8 cellular contexts compared by ENCODE assay signal in the genomic region with DNA sequence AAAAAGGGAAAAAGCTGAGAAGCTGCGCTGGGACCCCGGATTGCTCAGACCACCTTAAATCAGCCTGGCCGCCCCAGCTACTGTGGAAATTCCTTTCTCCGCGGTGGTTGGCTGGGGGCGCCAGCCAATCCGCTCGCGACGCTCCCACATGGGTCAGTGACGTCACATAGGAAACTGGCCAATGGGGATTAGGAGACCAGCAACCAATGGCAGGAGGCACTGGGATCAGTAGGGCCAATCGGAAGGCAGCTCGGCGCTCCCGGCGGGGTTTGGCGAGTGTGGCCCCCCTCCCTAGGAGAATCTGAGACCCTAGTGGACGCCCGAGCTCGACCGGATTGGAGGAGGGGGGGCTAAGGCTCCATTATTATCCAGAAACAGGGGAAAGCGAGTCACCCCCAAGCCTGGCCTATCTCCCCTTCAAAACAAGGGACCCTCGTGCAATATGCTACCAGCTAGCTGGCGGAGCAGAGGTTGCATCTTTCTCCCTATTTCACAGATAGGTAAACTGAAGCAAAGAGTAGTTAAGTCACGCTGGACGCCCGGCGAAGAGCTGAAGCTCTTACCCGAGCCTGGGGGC. TPM values are rescaled to one million over a fixed set of nuclear protein-coding genes. Genes with fewer than 3 reads are reported as not detected.
A peak's percentile ranks its signal among the peaks of the same experiment; 100 is the strongest.
DNase-seq lines count a peak whose midpoint lies in the region; ATAC-seq, FAIRE-seq and TF ChIP-seq lines count a peak whose summit lies in the region.

No MANE protein-coding gene starts in this region.

- dilution Hi-C loops in endothelial cell of umbilical vein (cut with MboI; ENCODE audit: extremely low pct_ligation_motif_present, low sequenced_read_pairs), result no loop called here

- intact Hi-C loops in Calu3 (cut with micrococcal nuclease; ENCODE audit: unreplicated experiment), result no loop called here
- intact Hi-C loops in endothelial cell of umbilical vein (cut with micrococcal nuclease), result loop anchor here (1.0 to 5.0 kb wide), 7 partner anchors 26 to 798 kb away; partner anchors contain the start of genes GNA11, PLEKHJ1, SF3A2 and TLE6

- H3F3A ChIP-seq in OCI-LY1 (ENCODE audit: insufficient read depth, low read length), result no peaks in the 10 kb centered on the region

- H3K9me3 ChIP-seq in OCI-LY1 (ENCODE audit: low read length) (no peaks in the 10 kb centered on the region), endothelial cell of umbilical vein (replicated peaks; ENCODE audit: control insufficient read depth, insufficient read depth, low read length) (no peaks in the 10 kb centered on the region)

- H3K27ac Mint-ChIP-seq in Calu3 (ENCODE audit: unreplicated experiment) (peak overlapping the region; percentile 98), mesothelial cell of epicardium (peak overlapping the region; percentile 97)

- peak; percentile 100 for FAIRE-seq in endothelial cell of umbilical vein (lab: Jason Lieb, UNC)

- H3K4me2 ChIP-seq in OCI-LY1 (ENCODE audit: low read length) (peak overlapping the region; percentile 92), endothelial cell of umbilical vein (ENCODE audit: insufficient read depth, low read length) (peak overlapping the region; percentile 83)

- peak; percentile 44 for TF ChIP-seq POLR2A in endothelial cell of umbilical vein (IDR thresholded peaks at IDR 0.05; ENCODE audit: low read depth, low read length)

- peak overlapping the region; percentile 65 for H3K4me3 ChIP-seq in OCI-LY1 (ENCODE audit: low read depth, low read length, poor library complexity, severe bottlenecking)
- H3K4me3 ChIP-seq in endothelial cell of umbilical vein (replicated peaks in 1 of 3; ENCODE audit: insufficient read depth in 1 of 3, low read depth in 1 of 3, low read length in 3 of 3), result peak overlapping the region; percentile 39 to 73 (median 73)

- TF ChIP-seq CTCF in Calu3 (IDR thresholded peaks at IDR 0.05; ENCODE audit: unreplicated experiment), result no peak
- no peak for TF ChIP-seq CTCF in OCI-LY1 (IDR thresholded peaks at IDR 0.05; ENCODE audit: low read length)
- no peak for TF ChIP-seq CTCF in endothelial cell of umbilical vein (IDR thresholded peaks at IDR 0.05; ENCODE audit: extremely low read depth in 1 of 2, insufficient read depth in 1 of 2, low read depth in 1 of 2, low read length in 2 of 2)
- no peak for TF ChIP-seq CTCF in mesothelial cell of epicardium (IDR thresholded peaks at IDR 0.05; ENCODE audit: unreplicated experiment)

- H3K4me1 Mint-ChIP-seq in Calu3 (ENCODE audit: low read depth, unreplicated experiment), result peaks cover 30% of the 10 kb centered on the region
- peaks cover 30% of the 10 kb centered on the region for H3K4me1 Mint-ChIP-seq in mesothelial cell of epicardium

- DNase-seq in Calu3 (peak; percentile 93), HuH-7 (ENCODE audit: low spot score) (peak; percentile 99), activated T-cell treated with anti-CD3 and anti-CD28 coated beads for 1 hour (ENCODE audit: low read depth) (peak; percentile 86), endothelial cell of umbilical vein (ENCODE audit: low read depth, low spot score) (peak; percentile 100), mesothelial cell of epicardium (ENCODE audit: low spot score in 2 of 2, unreplicated experiment in 2 of 2) (peak; percentile 97)
- peak; percentile 82 to 92 for DNase-seq in stimulated activated CD8-positive, alpha-beta memory T cell treated with anti-CD3 and anti-CD28 coated beads, Interleukin-15, amount 100 ng/mL, for 4 hours (ENCODE audit: low read depth in 2 of 2)

- H3K9me2 ChIP-seq in OCI-LY1 (ENCODE audit: low read depth, low read length), result no peaks in the 10 kb centered on the region

- H3K27ac ChIP-seq in OCI-LY1 (ENCODE audit: low read depth, low read length, poor library complexity, severe bottlenecking) (no peak overlapping the region), endothelial cell of umbilical vein (ENCODE audit: insufficient read depth, low read depth, low read length) (peak overlapping the region; percentile 77)

- peak overlapping the region; percentile 56; the same call in 1 of the 2 replicates for H2AFZ ChIP-seq in OCI-LY1 (ENCODE audit: low read length)
- H2AFZ ChIP-seq in endothelial cell of umbilical vein (ENCODE audit: low read depth, low read length), result peak overlapping the region; percentile 81

- no peaks in the 10 kb centered on the region for H3K9me1 ChIP-seq in endothelial cell of umbilical vein (replicated peaks; ENCODE audit: control insufficient read depth, extremely low read depth, insufficient read depth, low read length)

- POLR2A ChIA-PET in endothelial cell of umbilical vein (lab: Charles Lee), result interaction anchor here (0.6 to 2.3 kb wide), 4 partner anchors 19 to 838 kb away, joined by 3 to 16 read pairs (median 7); no protein-coding TSS in a partner anchor

- peak overlapping the region; percentile 72 for H3K4me3 Mint-ChIP-seq in Calu3 (ENCODE audit: low read depth, unreplicated experiment)
- peak overlapping the region; percentile 70 for H3K4me3 Mint-ChIP-seq in mesothelial cell of epicardium

- H3K27me3 ChIP-seq in OCI-LY1 (ENCODE audit: insufficient read depth, low read length), result peaks cover 31% of the 10 kb centered on the region
- H3K27me3 ChIP-seq in endothelial cell of umbilical vein (ENCODE audit: control insufficient read depth in 2 of 2, insufficient read depth in 2 of 2, low read length in 2 of 2), result peaks cover 0 to 3% of the 10 kb centered on the region in 2 experiments

- H3K4me1 ChIP-seq in OCI-LY1 (ENCODE audit: insufficient read depth, low read length, severe bottlenecking) (peaks cover 15% of the 10 kb centered on the region), endothelial cell of umbilical vein (ENCODE audit: control insufficient read depth, extremely low read depth, insufficient read depth, low read length) (peaks cover 12% of the 10 kb centered on the region)

- H4K20me1 ChIP-seq in OCI-LY1 (ENCODE audit: insufficient read depth, low read length) (no peaks in the 10 kb centered on the region), endothelial cell of umbilical vein (replicated peaks; ENCODE audit: control insufficient read depth, extremely low read depth, insufficient read depth, low read length) (no peaks in the 10 kb centered on the region)

- H3K36me3 Mint-ChIP-seq in Calu3 (ENCODE audit: insufficient read depth, unreplicated experiment) (peaks cover 30% of the 10 kb centered on the region), mesothelial cell of epicardium (no peaks in the 10 kb centered on the region)

- no TSS peak for BruUV-seq in Calu3 (replicated peaks; lab: Mats Ljungman, UMichigan)
- no TSS peak for BruUV-seq in endothelial cell of umbilical vein (replicated peaks; lab: Mats Ljungman, UMichigan)

- CTCF ChIA-PET in Calu3 (lab: Charles Lee), result interaction anchor here (0.6 to 1.2 kb wide), 7 partner anchors 12 to 117 kb away, joined by 3 to 8 read pairs (median 4); no protein-coding TSS in a partner anchor
- CTCF ChIA-PET in endothelial cell of umbilical vein (lab: Charles Lee), result interaction anchor here (0.7 to 3.0 kb wide), 21 partner anchors 8 to 148 kb away, joined by 3 to 32 read pairs (median 7); partner anchors contain the start of genes TLE5 and TLE6

- H3K79me2 ChIP-seq in OCI-LY1 (ENCODE audit: insufficient read depth, low read length) (no peaks in the 10 kb centered on the region), endothelial cell of umbilical vein (ENCODE audit: control insufficient read depth, insufficient read depth, low read length) (no peaks in the 10 kb centered on the region)

- H3K36me3 ChIP-seq in OCI-LY1 (ENCODE audit: insufficient read depth, low read length), result no peaks in the 10 kb centered on the region
- H3K36me3 ChIP-seq in endothelial cell of umbilical vein (ENCODE audit: control insufficient read depth in 2 of 2, extremely low read depth in 1 of 2, insufficient read depth in 2 of 2, low read length in 2 of 2), result no peaks in the 10 kb centered on the region

- peak; percentile 80 for ATAC-seq in GM21515 (IDR thresholded peaks at IDR 0.05; ENCODE audit: unreplicated experiment)

- H3K27me3 Mint-ChIP-seq in Calu3 (ENCODE audit: unreplicated experiment), result peaks cover 45% of the 10 kb centered on the region
- H3K27me3 Mint-ChIP-seq in mesothelial cell of epicardium (ENCODE audit: low read depth), result peaks cover 38% of the 10 kb centered on the region

- no peaks in the 10 kb centered on the region for H3K9me3 Mint-ChIP-seq in Calu3 (ENCODE audit: low read depth, unreplicated experiment)
- H3K9me3 Mint-ChIP-seq in mesothelial cell of epicardium, result no peaks in the 10 kb centered on the region

- H3K9ac ChIP-seq in OCI-LY1 (ENCODE audit: low read length), result peak overlapping the region; percentile 62
- H3K9ac ChIP-seq in endothelial cell of umbilical vein (replicated peaks; ENCODE audit: extremely low read depth, insufficient read depth, low read length), result peak overlapping the region; percentile 64

RNA-seq across cellular contexts. Expression of gene TLE2, which starts 6.5 kb away (rescaled TPM):
- total RNA-seq in Calu3 (2022) (8.5 and 9.3 TPM in 2 replicates), endothelial cell of umbilical vein (38.8 and 42.5 TPM in 2 replicates), mesothelial cell of epicardium (101 to 103 TPM (median 101 TPM) in 3 replicates)
- polyA plus RNA-seq in endothelial cell of umbilical vein, result 32.0 and 38.3 TPM in 2 replicates
- 18.1 and 24.3 TPM in 2 replicates for polyA plus RNA-seq in endothelial cell of umbilical vein (2011; cell fraction: cytosol; rRNA removed)
- 83.7 and 102 TPM in 2 replicates for polyA plus RNA-seq in endothelial cell of umbilical vein (2011; cell fraction: nucleus; rRNA removed)
- polyA plus RNA-seq in endothelial cell of umbilical vein (2012), result 24.2 and 43.0 TPM in 2 replicates
- 13.2 and 18.9 TPM in 2 replicates for polyA minus RNA-seq in endothelial cell of umbilical vein
- 14.4 TPM for polyA minus RNA-seq in endothelial cell of umbilical vein (2011; cell fraction: cytosol; rRNA and poly(A)+ RNA removed)
- 13.9 and 23.3 TPM in 2 replicates for polyA minus RNA-seq in endothelial cell of umbilical vein (2011; cell fraction: nucleus; rRNA and poly(A)+ RNA removed)

RNA-seq across cellular contexts. Expression of gene TLE5, which starts 26.7 kb away (rescaled TPM):
- total RNA-seq in Calu3 (2022) (170 and 179 TPM in 2 replicates), endothelial cell of umbilical vein (393 and 394 TPM in 2 replicates), mesothelial cell of epicardium (411 to 417 TPM (median 413 TPM) in 3 replicates)
- 574 and 716 TPM in 2 replicates for polyA plus RNA-seq in endothelial cell of umbilical vein
- 342 and 469 TPM in 2 replicates for polyA plus RNA-seq in endothelial cell of umbilical vein (2011; cell fraction: cytosol; rRNA removed)
- 404 and 491 TPM in 2 replicates for polyA plus RNA-seq in endothelial cell of umbilical vein (2011; cell fraction: nucleus; rRNA removed)
- 384 and 600 TPM in 2 replicates for polyA plus RNA-seq in endothelial cell of umbilical vein (2012)
- 371 and 416 TPM in 2 replicates for polyA minus RNA-seq in endothelial cell of umbilical vein
- 404 TPM for polyA minus RNA-seq in endothelial cell of umbilical vein (2011; cell fraction: cytosol; rRNA and poly(A)+ RNA removed)
- 69.0 and 101 TPM in 2 replicates for polyA minus RNA-seq in endothelial cell of umbilical vein (2011; cell fraction: nucleus; rRNA and poly(A)+ RNA removed)

RNA-seq across cellular contexts. Expression of gene TLE6, which starts 58.3 kb away (rescaled TPM):
- total RNA-seq in Calu3 (2022) (2.1 and 3.4 TPM in 2 replicates), endothelial cell of umbilical vein (1.9 and 2.0 TPM in 2 replicates), mesothelial cell of epicardium (4.3 to 7.6 TPM (median 6.9 TPM) in 3 replicates)
- polyA plus RNA-seq in endothelial cell of umbilical vein, result 1.6 and 2.1 TPM in 2 replicates
- 1.0 and 1.4 TPM in 2 replicates for polyA plus RNA-seq in endothelial cell of umbilical vein (2011; cell fraction: cytosol; rRNA removed)
- 7.1 and 8.2 TPM in 2 replicates for polyA plus RNA-seq in endothelial cell of umbilical vein (2011; cell fraction: nucleus; rRNA removed)
- 0.83 and 2.2 TPM in 2 replicates for polyA plus RNA-seq in endothelial cell of umbilical vein (2012)
- polyA minus RNA-seq in endothelial cell of umbilical vein, result 0.83 and 1.5 TPM in 2 replicates
- polyA minus RNA-seq in endothelial cell of umbilical vein (2011; cell fraction: cytosol; rRNA and poly(A)+ RNA removed), result 1.8 TPM
- 1.5 TPM in 2 replicates for polyA minus RNA-seq in endothelial cell of umbilical vein (2011; cell fraction: nucleus; rRNA and poly(A)+ RNA removed)

RNA-seq across cellular contexts. Expression of gene GNA11, which starts 58.5 kb away (rescaled TPM):
- total RNA-seq in Calu3 (2022) (37.7 and 41.4 TPM in 2 replicates), endothelial cell of umbilical vein (76.8 and 78.1 TPM in 2 replicates), mesothelial cell of epicardium (35.9 to 40.0 TPM (median 36.3 TPM) in 3 replicates)
- 34.7 and 35.1 TPM in 2 replicates for polyA plus RNA-seq in endothelial cell of umbilical vein
- 48.9 and 52.2 TPM in 2 replicates for polyA plus RNA-seq in endothelial cell of umbilical vein (2011; cell fraction: cytosol; rRNA removed)
- polyA plus RNA-seq in endothelial cell of umbilical vein (2011; cell fraction: nucleus; rRNA removed), result 40.1 and 41.4 TPM in 2 replicates
- polyA plus RNA-seq in endothelial cell of umbilical vein (2012), result 54.2 and 62.8 TPM in 2 replicates
- polyA minus RNA-seq in endothelial cell of umbilical vein, result 43.7 and 51.4 TPM in 2 replicates
- polyA minus RNA-seq in endothelial cell of umbilical vein (2011; cell fraction: cytosol; rRNA and poly(A)+ RNA removed), result 18.5 TPM
- polyA minus RNA-seq in endothelial cell of umbilical vein (2011; cell fraction: nucleus; rRNA and poly(A)+ RNA removed), result 13.8 and 21.1 TPM in 2 replicates
